In the genomic region with DNA sequence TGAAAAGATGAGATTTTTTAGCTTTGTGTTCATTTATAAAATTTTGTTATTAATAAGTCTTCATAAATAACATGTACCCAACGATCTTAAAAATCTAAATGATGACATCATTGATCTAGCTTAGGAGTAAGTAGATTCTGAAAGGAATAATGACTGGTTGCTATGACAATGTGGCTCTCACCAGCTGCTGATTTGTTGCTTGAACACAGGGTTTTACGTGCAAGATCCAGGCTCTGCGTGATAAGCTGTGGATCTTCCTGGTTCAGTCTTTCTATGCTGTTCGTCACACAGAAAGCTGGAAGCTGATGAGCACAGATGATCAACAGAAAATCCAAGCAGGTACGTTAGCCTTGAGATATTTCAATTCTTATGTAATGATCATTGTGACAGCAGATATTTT, we compare ENCODE assay signal across 15 cellular contexts.
A peak's percentile ranks its signal among the peaks of the same experiment; 100 is the strongest.
DNase-seq lines count a peak whose midpoint lies in the region; ATAC-seq, FAIRE-seq and TF ChIP-seq lines count a peak whose summit lies in the region.
"Had no signal": no experiment of that assay in that cellular context is flagged by ENCODE, and none has a peak within 500 bp of the region (broad histone marks: within the 10 kb centered on the region; RNA-seq: fewer than 3 reads in every experiment).

No MANE protein-coding gene starts in this region.

- FAIRE-seq in D721Med (lab: Jason Lieb, UNC): peak; percentile 99
- FAIRE-seq: HTR-8/SVneo had no signal

- no peak for TF ChIP-seq CTCF in D721Med (IDR thresholded peaks at IDR 0.05; ENCODE audit: insufficient read depth, missing control alignments)

- DNase-seq in D721Med (ENCODE audit: insufficient read length, low spot score): no peak
- peak; percentile 23 for DNase-seq in NCI-H2081 treated with DMSO at 0.1 percent for 48 hours (lab: John Stamatoyannopoulos, UW)
- DNase-seq in amniotic epithelial cell (ENCODE audit: low read depth): peak; percentile 33
- peak; percentile 44 for DNase-seq in left kidney (ENCODE audit: low read depth, low spot score)
- no peak for DNase-seq in iPS-NIHi11 (ENCODE audit: low spot score)
- DNase-seq: Caco-2, lower lobe of right lung, T-cell, upper lobe of left lung had no signal

- ATAC-seq in GM18868 (IDR thresholded peaks at IDR 0.05; ENCODE audit: unreplicated experiment) (no peak), HG03139 (IDR thresholded peaks at IDR 0.05; ENCODE audit: unreplicated experiment) (no peak), GM18873 (IDR thresholded peaks at IDR 0.05; ENCODE audit: low FRiP score, unreplicated experiment) (no peak)
- ATAC-seq: body of pancreas; lower lobe of right lung; stimulated activated effector memory CD8-positive, alpha-beta T cell treated with anti-CD3 and anti-CD28 coated beads, Interleukin-12 subunit alpha, Interleukin-12 subunit beta, amount 100 ng/mL, for 72 hours; T-cell had no signal

Comparison
In these comparisons a context has a peak if more than half of its experiments do, and no peak if none do; other contexts are left out.
1. DNase-seq: peak in NCI-H2081 treated with DMSO at 0.1 percent for 48 hours (single experiment), amniotic epithelial cell (single experiment) and left kidney (single experiment); none in D721Med (single experiment) and iPS-NIHi11 (single experiment).